33 cellular contexts compared by ENCODE assay signal in genomic region chr2:15407666-15408065, GRCh38.
"Had no signal": no experiment of that assay in that cellular context is flagged by ENCODE, and none has a peak within 500 bp of the region (broad histone marks: within the 10 kb centered on the region; RNA-seq: fewer than 3 reads in every experiment).

No MANE protein-coding gene starts in this region.

- H3K4me3 ChIP-seq: MG63 had no signal

- H3K9me3 ChIP-seq: MG63 had no signal

- DNase-seq: Kasumi-1, MG63, MM.1S, MV-4-11, NCI-H1048, NCI-H1092, NCI-H1092 treated with DMSO at 0.1 percent for 48 hours, NCI-H1105, NCI-H1105 treated with DMSO at 0.1 percent for 48 hours, NCI-H1417, NCI-H1417 treated with DMSO at 0.1 percent for 48 hours, NCI-H1436, NCI-H1436 treated with DMSO at 0.1 percent for 48 hours, NCI-H146, NCI-H1694, NCI-H1694 treated with DMSO at 0.1 percent for 48 hours, NCI-H187, NCI-H187 treated with DMSO at 0.1 percent for 48 hours, NCI-H1930, NCI-H2029, NCI-H2029 treated with DMSO at 0.1 percent for 48 hours, NCI-H2081, NCI-H2081 treated with DMSO at 0.1 percent for 48 hours, NCI-H2107, NCI-H2171, NCI-H2227 treated with DMSO at 0.1 percent for 48 hours, NCI-H226, NCI-H345, NCI-H446, NCI-H446 treated with DMSO at 0.1 percent for 48 hours, NCI-H510A, NCI-H510A treated with DMSO at 0.1 percent for 48 hours, NCI-H524 treated with DMSO at 0.1 percent for 48 hours had no signal

- H3K27me3 ChIP-seq: MG63 had no signal

- H3K36me3 ChIP-seq: MG63 had no signal
